ENCODE assay signal across 8 cellular contexts in genomic region chr5:6766558-6767191, GRCh38. TPM values are rescaled to one million over a fixed set of nuclear protein-coding genes. Genes with fewer than 3 reads are reported as not detected.
DNase-seq lines count a peak whose midpoint lies in the region; ATAC-seq, FAIRE-seq and TF ChIP-seq lines count a peak whose summit lies in the region.

No MANE protein-coding gene starts in this region.

- H3K36me3 ChIP-seq in RWPE2 (ENCODE audit: low read depth) (no peaks in the 10 kb centered on the region), kidney (ENCODE audit: control insufficient read depth in 1 of 2, insufficient read depth in 2 of 2, low read length in 2 of 2) (no peaks in the 10 kb centered on the region), HAP-1 (replicated peaks) (no peaks in the 10 kb centered on the region)

- H3K4me3 ChIP-seq in GM12865 (ENCODE audit: low read depth, low read length) (no peak overlapping the region), RWPE2 (ENCODE audit: severe bottlenecking) (no peak overlapping the region), astrocyte of the spinal cord (ENCODE audit: low read depth, low read length) (no peak overlapping the region), kidney (ENCODE audit: low read length in 2 of 2) (peak overlapping the region in 1 of 2 donors; percentile 2), HAP-1 (no peak overlapping the region)

- no peak for TF ChIP-seq CTCF in GM12865 (IDR thresholded peaks at IDR 0.05; ENCODE audit: insufficient read depth, low read depth, low read length, missing control alignments)
- no peak for TF ChIP-seq CTCF in RWPE2 (IDR thresholded peaks at IDR 0.05; ENCODE audit: poor library complexity, severe bottlenecking)
- TF ChIP-seq CTCF in astrocyte of the spinal cord (IDR thresholded peaks at IDR 0.05; ENCODE audit: low read depth, low read length): no peak
- TF ChIP-seq CTCF in kidney (IDR thresholded peaks at IDR 0.05; ENCODE audit: borderline replicate concordance, extremely low read depth, insufficient read depth): no peak

- intact Hi-C loops in kidney (cut with DNase I): no loop called here

- H3K27me3 ChIP-seq in RWPE2 (ENCODE audit: insufficient read depth, poor library complexity, severe bottlenecking) (no peaks in the 10 kb centered on the region), HAP-1 (ENCODE audit: low read depth) (no peaks in the 10 kb centered on the region)

- H3K9ac ChIP-seq in kidney (ENCODE audit: low read length in 2 of 2): no peak overlapping the region

- DNase-seq in GM12865 (ENCODE audit: low read depth): peak; percentile 18
- peak; percentile 95 for DNase-seq in LHCN-M2 (ENCODE audit: low read depth)
- DNase-seq in RWPE2 (ENCODE audit: low spot score): peak; percentile 98
- peak; percentile 55 for DNase-seq in astrocyte of the spinal cord (ENCODE audit: low read depth, low spot score)
- DNase-seq in kidney: peak; percentile 97
- peak; percentile 55 for DNase-seq in stimulated activated CD4-positive, alpha-beta T cell treated with anti-CD3 and anti-CD28 coated beads, Interleukin-4, amount 100 ng/mL, for 1 hour
- DNase-seq in HAP-1 (ENCODE audit: low spot score in 2 of 2): no peak
- no peak for DNase-seq in GM12892 (ENCODE audit: insufficient read length)

- FAIRE-seq in kidney (lab: Jason Lieb, UNC) (no peak), GM12892 (lab: Jason Lieb, UNC) (no peak)

- TF ChIP-seq POLR2A in GM12892 (IDR thresholded peaks at IDR 0.05; ENCODE audit: low read depth, low read length): no peak

- H3K4me1 ChIP-seq in RWPE2 (ENCODE audit: insufficient read depth, poor library complexity, severe bottlenecking): peaks cover 18% of the 10 kb centered on the region
- peaks cover 6 to 13% of the 10 kb centered on the region in 2 donors for H3K4me1 ChIP-seq in kidney (ENCODE audit: control insufficient read depth in 1 of 2, insufficient read depth in 1 of 2, low read depth in 1 of 2, low read length in 2 of 2)
- H3K4me1 ChIP-seq in HAP-1: no peaks in the 10 kb centered on the region

- H3K9me3 ChIP-seq in RWPE2 (ENCODE audit: severe bottlenecking) (no peaks in the 10 kb centered on the region), kidney (ENCODE audit: control insufficient read depth in 1 of 2, low read length in 2 of 2) (no peaks in the 10 kb centered on the region), HAP-1 (no peaks in the 10 kb centered on the region)

- peak; percentile 91 for ATAC-seq in RWPE2 (ENCODE audit: low read depth)

- in situ Hi-C loops in astrocyte of the spinal cord (cut with HindIII; ENCODE audit: low sequenced_read_pairs): no loop called here
- in situ Hi-C loops in HAP-1 (cut with MboI; ENCODE audit: low sequenced_read_pairs): loop anchor here (25.0 kb wide), 1 partner anchor 1096 kb away; the partner anchor contains the start of genes CFAP90, FASTKD3 and MTRR

- H3K27ac ChIP-seq in RWPE2 (ENCODE audit: poor library complexity, severe bottlenecking) (peak overlapping the region; percentile 67), kidney (ENCODE audit: low read depth in 2 of 2, low read length in 2 of 2) (peak overlapping the region; percentile 4 to 5)

RNA-seq across cellular contexts. Expression of gene TENT4A, which starts 53.4 kb away (rescaled TPM):
- total RNA-seq in LHCN-M2 (2014; rRNA removed): 13.2 and 14.6 TPM in 2 replicates
- polyA plus RNA-seq in LHCN-M2 (2012): 10.7 TPM
- total RNA-seq in kidney: 22.8 TPM
- polyA plus RNA-seq in kidney (ENCODE audit: insufficient read depth, low read depth, low replicate concordance): 4.8 TPM
- polyA plus RNA-seq in GM12892 (2012; ENCODE audit: missing spikeins): 18.4 TPM

Comparison
In these comparisons a context has a peak if more than half of its experiments do, and no peak if none do; other contexts are left out.
1. DNase-seq: peak in GM12865 (single experiment), LHCN-M2 (single experiment), RWPE2 (single experiment), astrocyte of the spinal cord (single experiment), kidney (single experiment) and stimulated activated CD4-positive, alpha-beta T cell treated with anti-CD3 and anti-CD28 coated beads, Interleukin-4, amount 100 ng/mL, for 1 hour (single experiment); none in HAP-1 (0 of 2) and GM12892 (single experiment).